In the genomic region with DNA sequence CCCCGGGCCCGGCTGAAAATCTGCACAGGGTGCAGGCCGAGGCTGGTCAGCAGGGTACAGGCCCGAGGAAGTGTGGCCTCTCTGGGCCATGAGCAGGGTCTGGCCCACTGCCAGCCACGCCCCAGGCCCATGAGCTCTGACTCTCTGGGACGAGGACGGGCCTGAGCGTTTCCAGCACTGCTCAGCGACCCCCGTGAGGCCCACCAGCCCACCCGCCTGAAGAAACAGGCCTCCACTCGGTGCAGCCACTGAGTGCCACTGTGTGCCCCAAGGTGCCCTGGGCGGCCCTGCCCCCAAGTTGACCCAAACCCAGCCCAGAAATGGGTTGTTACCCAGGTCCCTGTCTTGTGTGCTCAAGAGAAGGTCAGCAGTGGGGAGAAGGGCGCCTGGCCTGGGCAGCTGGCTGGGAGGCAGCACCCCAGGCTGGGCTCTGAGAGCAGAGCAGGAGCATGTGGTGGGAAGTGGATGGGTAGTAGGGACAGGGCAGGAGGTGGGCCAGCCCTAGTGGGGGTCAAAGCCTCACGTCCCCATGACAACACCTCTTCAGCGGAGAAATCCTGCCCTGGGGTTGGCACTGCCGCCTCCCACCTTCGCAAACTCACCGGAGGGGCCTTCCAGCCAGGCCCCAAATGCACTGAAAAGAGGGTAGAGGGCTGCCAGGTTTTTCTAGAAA, we compare ENCODE assay signal across 16 cellular contexts. TPM values are rescaled to one million over a fixed set of nuclear protein-coding genes. Genes with fewer than 3 reads are reported as not detected.
DNase-seq lines count a peak whose midpoint lies in the region; ATAC-seq and TF ChIP-seq lines count a peak whose summit lies in the region.
"Had no signal": no experiment of that assay in that cellular context is flagged by ENCODE, and none has a peak within 500 bp of the region (broad histone marks: within the 10 kb centered on the region; RNA-seq: fewer than 3 reads in every experiment).

No MANE protein-coding gene starts in this region.

- H2BK5ac ChIP-seq in neuronal stem cell (ENCODE audit: low read length) = peak overlapping the region; percentile 82

- no peak overlapping the region for H3K4ac ChIP-seq in neuronal stem cell (ENCODE audit: low read length)

- intact Hi-C loops in breast epithelium (cut with DNase I; ENCODE audit: low total_unique reads) = loop anchor here (10.0 kb wide), 1 partner anchor 81 kb away; no protein-coding TSS in a partner anchor
- intact Hi-C loops in mammary epithelial cell (cut with micrococcal nuclease) = no loop called here

- H2AK5ac ChIP-seq in neuronal stem cell (ENCODE audit: low read depth, low read length) = peak overlapping the region; percentile 70

- H3K27me3 ChIP-seq in breast epithelium = no peaks in the 10 kb centered on the region
- H3K27me3 ChIP-seq in mammary epithelial cell (ENCODE audit: insufficient read depth, low read length) = peaks cover 4% of the 10 kb centered on the region
- peaks cover 7 to 93% (median 28%) of the 10 kb centered on the region in 3 experiments for H3K27me3 ChIP-seq in neuronal stem cell (ENCODE audit: control insufficient read depth in 3 of 3, insufficient read depth in 3 of 3, low read depth in 1 of 3, low read length in 3 of 3)
- H3K27me3 ChIP-seq: SJSA1 had no signal

- H3K27ac ChIP-seq in breast epithelium (peak overlapping the region; percentile 30 to 92), mammary epithelial cell (ENCODE audit: insufficient read depth, low read depth, low read length) (no peak overlapping the region), cingulate gyrus (ENCODE audit: low read depth, low read length) (peak overlapping the region; percentile 29), neuronal stem cell (replicated peaks; ENCODE audit: low read length) (no peak overlapping the region)
- H3K27ac ChIP-seq: neutrophil, SJSA1 had no signal

- H4K20me1 ChIP-seq in mammary epithelial cell (ENCODE audit: insufficient read depth, low read length) = no peaks in the 10 kb centered on the region

- TF ChIP-seq CTCF in breast epithelium (IDR thresholded peaks at IDR 0.05) (no peak), mammary epithelial cell (conservative IDR thresholded peaks at IDR 0.05 in 1 of 2, IDR thresholded peaks at IDR 0.05 in 1 of 2; ENCODE audit: extremely low read depth in 1 of 2, insufficient read depth in 1 of 2, low read depth in 1 of 2, low read length in 2 of 2) (no peak)

- TF ChIP-seq POLR2A in breast epithelium (IDR thresholded peaks at IDR 0.05) = no peak

- no peak overlapping the region for H3K23ac ChIP-seq in neuronal stem cell (ENCODE audit: low read depth, low read length, poor library complexity)

- H3K4me3 ChIP-seq in breast epithelium (no peak overlapping the region), mammary epithelial cell (replicated peaks in 1 of 3; ENCODE audit: insufficient read depth in 1 of 3, low read depth in 2 of 3, low read length in 3 of 3) (no peak overlapping the region), neuronal stem cell (ENCODE audit: low read length in 2 of 2) (no peak overlapping the region)
- H3K4me3 ChIP-seq: SJSA1, smooth muscle cell had no signal

- H3K18ac ChIP-seq in neuronal stem cell (ENCODE audit: low read length) = no peak overlapping the region

- H3K36me3 ChIP-seq in breast epithelium = no peaks in the 10 kb centered on the region
- no peaks in the 10 kb centered on the region for H3K36me3 ChIP-seq in mammary epithelial cell (ENCODE audit: insufficient read depth, low read length)
- H3K36me3 ChIP-seq in neuronal stem cell (replicated peaks in 1 of 2; ENCODE audit: control insufficient read depth in 2 of 2, insufficient read depth in 2 of 2, low read length in 2 of 2) = no peaks in the 10 kb centered on the region
- H3K36me3 ChIP-seq: neutrophil had no signal

- H3K14ac ChIP-seq in neuronal stem cell (ENCODE audit: low read length) = no peak overlapping the region

- H4K8ac ChIP-seq in neuronal stem cell (ENCODE audit: low read depth, low read length) = no peak overlapping the region

- peaks cover 21 to 23% of the 10 kb centered on the region in 2 donors for H3K4me1 ChIP-seq in breast epithelium
- H3K4me1 ChIP-seq in mammary epithelial cell (ENCODE audit: insufficient read depth, low read length) = peaks cover 16% of the 10 kb centered on the region
- H3K4me1 ChIP-seq in neuronal stem cell (ENCODE audit: control insufficient read depth in 2 of 2, insufficient read depth in 1 of 2, low read depth in 1 of 2, low read length in 2 of 2) = peaks cover 2 to 7% of the 10 kb centered on the region in 2 donors

- BruUV-seq in mammary epithelial cell (replicated peaks; lab: Mats Ljungman, UMichigan) = no TSS peak

- H2AFZ ChIP-seq in mammary epithelial cell (ENCODE audit: low read depth, low read length) (no peak overlapping the region), neuronal stem cell (ENCODE audit: low read length) (no peak overlapping the region)

- H3K79me1 ChIP-seq in neuronal stem cell (ENCODE audit: low read depth, low read length) = no peaks in the 10 kb centered on the region

- no peak overlapping the region for H2BK120ac ChIP-seq in neuronal stem cell (ENCODE audit: low read depth, low read length)

- H3K79me2 ChIP-seq in mammary epithelial cell (ENCODE audit: insufficient read depth, low read length) = no peaks in the 10 kb centered on the region

- DNase-seq in breast epithelium (ENCODE audit: low spot score in 2 of 2) (peak in 1 of 2 donors; percentile 37), mammary epithelial cell (no peak), neuronal stem cell (ENCODE audit: low spot score) (no peak), ureter (ENCODE audit: low spot score) (peak; percentile 43), NCI-H526 treated with DMSO at 0.1 percent for 48 hours (lab: John Stamatoyannopoulos, UW) (no peak), AG08395 (ENCODE audit: low spot score) (no peak)
- DNase-seq: activated CD4-positive, alpha-beta T cell treated with anti-CD3 and anti-CD28 coated beads, Interleukin-2, amount 50 U/mL, for 48 hours; GF-D8; NCI-H146; NCI-H226 had no signal

- no peaks in the 10 kb centered on the region for H3K9me3 ChIP-seq in breast epithelium
- H3K9me3 ChIP-seq in mammary epithelial cell (replicated peaks; ENCODE audit: insufficient read depth, low read length) = no peaks in the 10 kb centered on the region
- H3K9me3 ChIP-seq in neuronal stem cell (replicated peaks in 1 of 2; ENCODE audit: control insufficient read depth in 2 of 2, insufficient read depth in 1 of 2, low read depth in 1 of 2, low read length in 2 of 2) = peaks cover 0 to 2% of the 10 kb centered on the region in 2 donors
- H3K9me3 ChIP-seq: neutrophil, SJSA1 had no signal

- H3K9ac ChIP-seq in mammary epithelial cell (ENCODE audit: insufficient read depth, low read length) (no peak overlapping the region), neuronal stem cell (ENCODE audit: low read depth, low read length, poor library complexity) (no peak overlapping the region)

- dilution Hi-C loops in mammary epithelial cell (cut with HindIII; ENCODE audit: low sequenced_read_pairs) = loop anchor here (5.0 kb wide), 1 partner anchor 104 kb away; no protein-coding TSS in a partner anchor

- H2BK12ac ChIP-seq in neuronal stem cell (ENCODE audit: low read length) = no peak overlapping the region

- H2BK15ac ChIP-seq in neuronal stem cell (ENCODE audit: low read length) = peak overlapping the region; percentile 94

- CTCF ChIA-PET in mammary epithelial cell (lab: Charles Lee; ENCODE audit: low non-redundant PET) = no interaction called here

- H3K4me2 ChIP-seq in mammary epithelial cell (ENCODE audit: insufficient read depth, low read depth, low read length) (no peak overlapping the region), neuronal stem cell (ENCODE audit: insufficient read depth, low read length, poor library complexity, severe bottlenecking) (no peak overlapping the region)
- H3K4me2 ChIP-seq: smooth muscle cell had no signal

- ATAC-seq in GM21423 (IDR thresholded peaks at IDR 0.05; ENCODE audit: unreplicated experiment) = no peak
- ATAC-seq: activated T-helper 17 cell treated with anti-CD3 and anti-CD28 coated beads, Interleukin-2, amount 50 U/mL, for 72 hours had no signal

- in situ Hi-C loops in mammary epithelial cell (cut with MboI; ENCODE audit: low sequenced_read_pairs in 2 of 2) = no loop called here

- WGBS in mammary epithelial cell (ENCODE audit: low coverage, missing lambda C conversion rate) = 80% methylated on average over 8 of the region's 19 CpGs
- WGBS in neuronal stem cell (ENCODE audit: extremely low coverage in 2 of 2, insufficient read length in 2 of 2, insufficient replicate concordance in 1 of 2), 2 donors = no CpG with 5 or more reads among the region's 19 CpGs

- H4K91ac ChIP-seq in neuronal stem cell (ENCODE audit: low read depth, low read length, poor library complexity) = peak overlapping the region; percentile 24

RNA-seq across cellular contexts. Expression of a gene that starts 2.1 kb away (rescaled TPM):
- total RNA-seq in breast epithelium (10 to 100 TPM; 27.1 to 46.9 (median 35.2) TPM), mammary epithelial cell (1 to 10 TPM in 1 of 2 donors, under 1 TPM in 1; 0.64 to 3.7 TPM), ureter (41.8 TPM)
- 0.46 TPM for polyA plus RNA-seq in mammary epithelial cell
- polyA minus RNA-seq in mammary epithelial cell = 0.83 TPM
- 0.14 TPM for polyA plus RNA-seq in neuronal stem cell (2013, experiment 1 of 2)
- polyA plus RNA-seq in neuronal stem cell (2013, experiment 2 of 2) = 0.04 TPM

Comparison
In these comparisons a context has a peak if more than half of its experiments do, and no peak if none do; other contexts are left out.
1. H3K27ac ChIP-seq: peak in breast epithelium (2 of 2) and cingulate gyrus (single experiment); none in mammary epithelial cell (single experiment) and neuronal stem cell (single experiment).